19 cellular contexts compared by ENCODE assay signal in the genomic region with DNA sequence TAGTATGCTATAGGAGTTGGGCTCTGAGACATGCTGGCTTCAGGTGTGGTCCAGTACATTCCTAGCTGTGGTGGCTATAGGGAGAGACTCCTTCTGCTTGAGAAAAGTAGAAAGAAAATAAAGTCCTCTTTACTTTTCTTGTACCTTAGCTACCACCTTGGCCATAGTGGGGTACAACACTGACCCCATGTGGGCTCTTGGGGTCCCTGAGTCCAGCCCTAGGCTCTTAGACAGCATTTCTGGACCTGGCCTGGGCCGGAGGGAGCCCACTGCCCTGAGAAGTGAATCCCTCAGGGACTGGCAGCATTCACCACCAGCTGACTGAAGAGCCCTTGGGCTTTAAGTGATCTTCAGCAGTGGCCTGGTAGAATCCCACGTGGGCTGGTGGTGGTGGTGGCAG.
A peak's percentile ranks its signal among the peaks of the same experiment; 100 is the strongest.
DNase-seq lines count a peak whose midpoint lies in the region; ATAC-seq and TF ChIP-seq lines count a peak whose summit lies in the region.
"Had no signal": no experiment of that assay in that cellular context is flagged by ENCODE, and none has a peak within 500 bp of the region (broad histone marks: within the 10 kb centered on the region; RNA-seq: fewer than 3 reads in every experiment).

No MANE protein-coding gene starts in this region.

- H3K9me3 ChIP-seq in H9 (ENCODE audit: control insufficient read depth, low read depth, low read length) (no peaks in the 10 kb centered on the region), esophagus muscularis mucosa (peaks cover 0 to 13% (median 4%) of the 10 kb centered on the region in 4 donors), trophoblast cell (ENCODE audit: insufficient read depth, low read depth, low read length) (peaks cover 5% of the 10 kb centered on the region)

- H2AK5ac ChIP-seq in H9 (ENCODE audit: insufficient read length, low read length), result no peak overlapping the region
- peak overlapping the region; percentile 35 for H2AK5ac ChIP-seq in trophoblast cell (ENCODE audit: low read length)

- H3K18ac ChIP-seq in H9 (ENCODE audit: insufficient read length, low read depth, low read length), result no peak overlapping the region
- no peak overlapping the region for H3K18ac ChIP-seq in trophoblast cell (ENCODE audit: low read length)

- no peak for TF ChIP-seq POLR2A in esophagus muscularis mucosa (IDR thresholded peaks at IDR 0.05; ENCODE audit: low read depth)

- no peak overlapping the region for H2AFZ ChIP-seq in H9 (ENCODE audit: low read length)
- H2AFZ ChIP-seq in trophoblast cell (ENCODE audit: insufficient read depth, low read length, poor library complexity), result no peak overlapping the region

- H3K79me2 ChIP-seq in H9 (ENCODE audit: insufficient read depth, low read length) (no peaks in the 10 kb centered on the region), trophoblast cell (ENCODE audit: control insufficient read depth, insufficient read depth, low read length, poor library complexity) (no peaks in the 10 kb centered on the region)

- H3K36me3 ChIP-seq in esophagus muscularis mucosa (no peaks in the 10 kb centered on the region), trophoblast cell (ENCODE audit: control insufficient read depth in 1 of 2, insufficient read depth in 2 of 2, low read length in 2 of 2) (no peaks in the 10 kb centered on the region)
- H3K36me3 ChIP-seq: BLaER1 had no signal

- no peak overlapping the region for H3K14ac ChIP-seq in H9 (ENCODE audit: insufficient read depth, low read length)
- no peak overlapping the region for H3K14ac ChIP-seq in trophoblast cell (ENCODE audit: low read length)

- H3K4me3 ChIP-seq in esophagus muscularis mucosa (no peak overlapping the region), trophoblast cell (ENCODE audit: low read depth, low read length) (no peak overlapping the region)
- H3K4me3 ChIP-seq: BLaER1 had no signal

- H3T11ph ChIP-seq in H9 (ENCODE audit: low read length), result no peak overlapping the region

- H4K91ac ChIP-seq in H9 (ENCODE audit: insufficient read length, low read depth, low read length), result no peak overlapping the region
- no peak overlapping the region for H4K91ac ChIP-seq in trophoblast cell (ENCODE audit: low read depth, low read length)

- H3K23ac ChIP-seq in H9 (ENCODE audit: insufficient read length, low read depth, low read length) (no peak overlapping the region), trophoblast cell (ENCODE audit: low read length) (no peak overlapping the region)

- no peak for ATAC-seq in GM21529 (IDR thresholded peaks at IDR 0.05; ENCODE audit: unreplicated experiment)
- ATAC-seq in HG02884 (IDR thresholded peaks at IDR 0.05; ENCODE audit: unreplicated experiment), result no peak
- ATAC-seq: CD8-positive, alpha-beta T cell; HCT116 had no signal

- no peak overlapping the region for H2BK20ac ChIP-seq in H9 (ENCODE audit: low read depth, low read length, poor library complexity, severe bottlenecking)

- H4K8ac ChIP-seq in H9 (replicated peaks; ENCODE audit: insufficient read length, low read depth, low read length) (no peak overlapping the region), trophoblast cell (ENCODE audit: low read depth, low read length) (no peak overlapping the region)

- H3K9me3 Mint-ChIP-seq in H9 (peaks cover 0 to 4% of the 10 kb centered on the region in 2 experiments; a peak in 3 of 5 replicates), chondrocyte (ENCODE audit: low read depth) (peaks cover 28% of the 10 kb centered on the region)

- H2BK120ac ChIP-seq in H9 (ENCODE audit: low read depth, low read length, poor library complexity, severe bottlenecking) (no peak overlapping the region), trophoblast cell (ENCODE audit: insufficient read depth, low read length, poor library complexity) (no peak overlapping the region)

- TF ChIP-seq EP300 in esophagus muscularis mucosa (IDR thresholded peaks at IDR 0.05), result no peak

- H3K79me1 ChIP-seq in H9 (ENCODE audit: insufficient read depth, low read depth, low read length, poor library complexity, severe bottlenecking) (no peaks in the 10 kb centered on the region), trophoblast cell (ENCODE audit: low read length) (no peaks in the 10 kb centered on the region)

- H4K5ac ChIP-seq in H9 (ENCODE audit: insufficient read length, low read depth, low read length), result no peak overlapping the region

- H3K23me2 ChIP-seq in H9 (ENCODE audit: insufficient read length, low read depth, low read length, poor library complexity, severe bottlenecking), result no peaks in the 10 kb centered on the region

- peak; percentile 31; the same call in 2 of the 3 replicates for TF ChIP-seq CTCF in H9 (conservative IDR thresholded peaks at IDR 0.05)
- no peak for TF ChIP-seq CTCF in chondrocyte (IDR thresholded peaks at IDR 0.05)
- no peak for TF ChIP-seq CTCF in esophagus muscularis mucosa (IDR thresholded peaks at IDR 0.05)

- intact Hi-C loops in esophagus muscularis mucosa (cut with DNase I), result no loop called here

- H3K27ac Mint-ChIP-seq in H9 (no peak overlapping the region), chondrocyte (ENCODE audit: unreplicated experiment) (no peak overlapping the region)
- H3K27ac Mint-ChIP-seq: B cell; CD4-positive, CD25-positive, alpha-beta regulatory T cell; CD8-positive, alpha-beta T cell had no signal

- H3K27ac ChIP-seq in H9 (ENCODE audit: insufficient read length, low read depth, low read length) (no peak overlapping the region), esophagus muscularis mucosa (replicated peaks in 1 of 4) (no peak overlapping the region), trophoblast cell (ENCODE audit: low read depth, low read length) (no peak overlapping the region)
- H3K27ac ChIP-seq: BLaER1, C4-2B had no signal

- H3K4me3 Mint-ChIP-seq in H9 (no peak overlapping the region), chondrocyte (ENCODE audit: unreplicated experiment) (no peak overlapping the region)
- H3K4me3 Mint-ChIP-seq: B cell; CD4-positive, CD25-positive, alpha-beta regulatory T cell; CD8-positive, alpha-beta T cell had no signal

- H4K20me1 ChIP-seq in H9 (ENCODE audit: control insufficient read depth, insufficient read depth, insufficient read length), result no peaks in the 10 kb centered on the region
- H4K20me1 ChIP-seq: BLaER1 had no signal

- H3K36me3 Mint-ChIP-seq in H9 (ENCODE audit: insufficient read depth in 1 of 3, low read depth in 3 of 3) (peaks cover 0 to 2% (median 0%) of the 10 kb centered on the region in 3 experiments; a peak in 1 of 7 replicates), chondrocyte (ENCODE audit: low read depth) (no peaks in the 10 kb centered on the region)
- H3K36me3 Mint-ChIP-seq: CD4-positive, CD25-positive, alpha-beta regulatory T cell; CD8-positive, alpha-beta T cell had no signal

- H3K4me1 ChIP-seq in H9 (ENCODE audit: insufficient read depth, low read length) (no peaks in the 10 kb centered on the region), esophagus muscularis mucosa (no peaks in the 10 kb centered on the region), trophoblast cell (ENCODE audit: control insufficient read depth in 1 of 2, insufficient read depth in 2 of 2, low read length in 2 of 2) (no peaks in the 10 kb centered on the region)
- H3K4me1 ChIP-seq: BLaER1 had no signal

- no peaks in the 10 kb centered on the region for H3K4me1 Mint-ChIP-seq in H9
- no peaks in the 10 kb centered on the region for H3K4me1 Mint-ChIP-seq in chondrocyte (ENCODE audit: low read depth)
- H3K4me1 Mint-ChIP-seq: B cell; CD4-positive, CD25-positive, alpha-beta regulatory T cell had no signal

- H2BK15ac ChIP-seq in H9 (ENCODE audit: low read depth, low read length), result no peak overlapping the region

- WGBS in H9 (ENCODE audit: extremely low coverage, insufficient read length, low lambda C conversion rate), result no CpG with 5 or more reads among the region's 2 CpGs
- WGBS in esophagus muscularis mucosa, result 67% methylated on average over 2 of the region's 2 CpGs
- no CpG with 5 or more reads among the region's 2 CpGs for WGBS in trophoblast cell (ENCODE audit: extremely low coverage, insufficient coverage, insufficient read length)

- H3K4me2 ChIP-seq in H9 (ENCODE audit: insufficient read depth, insufficient read length, low read length) (no peak overlapping the region), trophoblast cell (ENCODE audit: low read length) (no peak overlapping the region)
- H3K4me2 ChIP-seq: BLaER1 had no signal

- H3K27me3 ChIP-seq in H9 (ENCODE audit: insufficient read depth, low read length) (no peaks in the 10 kb centered on the region), esophagus muscularis mucosa (peaks cover 0 to 4% (median 0%) of the 10 kb centered on the region in 4 donors), trophoblast cell (ENCODE audit: insufficient read depth, low read length) (no peaks in the 10 kb centered on the region)
- H3K27me3 ChIP-seq: BLaER1 had no signal

- H4K12ac ChIP-seq in trophoblast cell (ENCODE audit: low read depth, low read length), result no peak overlapping the region

- H2BK5ac ChIP-seq in H9 (ENCODE audit: insufficient read length, low read length) (no peak overlapping the region), trophoblast cell (ENCODE audit: low read depth, low read length, poor library complexity) (no peak overlapping the region)

- no peak overlapping the region for H3K4ac ChIP-seq in H9 (ENCODE audit: low read depth, low read length)
- no peak overlapping the region for H3K4ac ChIP-seq in trophoblast cell (ENCODE audit: low read depth, low read length)

- H3K56ac ChIP-seq in H9 (ENCODE audit: insufficient read length, low read depth, low read length), result no peak overlapping the region

- H3K9ac ChIP-seq in H9 (ENCODE audit: extremely low read depth, insufficient read length, low read length), result no peak overlapping the region
- H3K9ac ChIP-seq in trophoblast cell (ENCODE audit: low read length), result no peak overlapping the region
- H3K9ac ChIP-seq: BLaER1 had no signal

- no peaks in the 10 kb centered on the region; the same call in 1 of the 2 replicates for H3K27me3 Mint-ChIP-seq in H9 (ENCODE audit: low read depth)
- H3K27me3 Mint-ChIP-seq in chondrocyte (ENCODE audit: low read depth), result no peaks in the 10 kb centered on the region
- H3K27me3 Mint-ChIP-seq: B cell; CD4-positive, CD25-positive, alpha-beta regulatory T cell had no signal

- no peak overlapping the region for H2BK12ac ChIP-seq in H9 (ENCODE audit: insufficient read length, low read depth, low read length)
- H2BK12ac ChIP-seq in trophoblast cell (ENCODE audit: low read length), result no peak overlapping the region

- DNase-seq in H9 (peak; percentile 32), chondrocyte (ENCODE audit: low spot score) (peak; percentile 57), esophagus muscularis mucosa (ENCODE audit: extremely low spot score) (peak; percentile 45), trophoblast cell (no peak), 8988T (no peak), RPMI8226 (no peak)
- DNase-seq: Caco-2; CD4-positive, CD25-positive, alpha-beta regulatory T cell; CD8-positive, alpha-beta T cell; DMS153; DND-41; GOT3; H7 had no signal

Comparison
In these comparisons a context has a peak if more than half of its experiments do, and no peak if none do; other contexts are left out.
1. DNase-seq: peak in H9 (single experiment), chondrocyte (single experiment) and esophagus muscularis mucosa (single experiment); none in trophoblast cell (0 of 2), 8988T (single experiment) and RPMI8226 (single experiment).